Comparison of ENCODE assay signal across 26 cellular contexts in the genomic region with DNA sequence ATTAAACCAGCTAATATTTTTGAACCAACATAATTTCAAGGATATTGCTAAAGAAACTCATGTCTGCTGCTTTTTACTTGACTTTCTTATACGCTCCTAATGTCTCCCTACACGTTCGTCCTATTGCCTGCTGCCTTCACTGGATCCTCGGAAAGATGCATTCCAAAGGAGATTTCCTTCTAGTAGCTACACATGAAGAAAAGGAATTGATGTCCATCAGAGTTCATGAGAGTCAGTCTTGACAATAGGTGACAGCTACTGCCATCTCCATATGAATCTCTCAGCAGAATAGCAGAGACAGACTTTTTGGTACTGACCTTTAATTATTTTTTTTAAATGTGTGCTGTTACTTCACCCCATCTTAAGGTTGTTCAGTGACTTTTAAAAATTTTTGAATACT. TPM values are rescaled to one million over a fixed set of nuclear protein-coding genes. Genes with fewer than 3 reads are reported as not detected.
DNase-seq lines count a peak whose midpoint lies in the region; TF ChIP-seq lines count a peak whose summit lies in the region.
"Had no signal": no experiment of that assay in that cellular context is flagged by ENCODE, and none has a peak within 500 bp of the region (broad histone marks: within the 10 kb centered on the region; RNA-seq: fewer than 3 reads in every experiment).

No MANE protein-coding gene starts in this region.

- H3K27me3 Mint-ChIP-seq in neural progenitor cell (ENCODE audit: insufficient read depth, low read depth), result peaks cover 6% of the 10 kb centered on the region
- H3K27me3 Mint-ChIP-seq in activated T-helper 1 cell treated with anti-CD3 and anti-CD28 coated beads, Interleukin-12 subunit alpha, Interleukin-12 subunit beta, Interleukin-2, Interleukin-4 antibody, amounts not matched to agents 30 ng/mL and 10 ng/mL and 1 ng/mL, durations not matched to agents 14 hours and 24 hours and 36 hours (ENCODE audit: insufficient read depth), result peaks cover 2% of the 10 kb centered on the region
- H3K27me3 Mint-ChIP-seq: CD4-positive, alpha-beta memory T cell had no signal

- peaks cover 8% of the 10 kb centered on the region for H3K9me3 Mint-ChIP-seq in neural progenitor cell
- H3K9me3 Mint-ChIP-seq in activated T-helper 1 cell treated with anti-CD3 and anti-CD28 coated beads, Interleukin-12 subunit alpha, Interleukin-12 subunit beta, Interleukin-2, Interleukin-4 antibody, amounts not matched to agents 30 ng/mL and 10 ng/mL and 1 ng/mL, durations not matched to agents 14 hours and 24 hours and 36 hours, result no peaks in the 10 kb centered on the region

- no peaks in the 10 kb centered on the region for H3K27me3 ChIP-seq in HAP-1 (ENCODE audit: low read depth)
- H3K27me3 ChIP-seq in neural progenitor cell, result no peaks in the 10 kb centered on the region
- no peaks in the 10 kb centered on the region for H3K27me3 ChIP-seq in parathyroid adenoma (ENCODE audit: control insufficient read depth, insufficient read depth, low read length)
- peaks cover 11% of the 10 kb centered on the region for H3K27me3 ChIP-seq in brain microvascular endothelial cell (replicated peaks)
- H3K27me3 ChIP-seq: BLaER1 treated with 17β-estradiol and CSF1 and Interleukin-3, amounts not matched to agents 10 nM and 100 nM had no signal

- no peak overlapping the region for H3K27ac ChIP-seq in neural progenitor cell
- no peak overlapping the region for H3K27ac ChIP-seq in parathyroid adenoma
- H3K27ac ChIP-seq in brain microvascular endothelial cell, result no peak overlapping the region
- H3K27ac ChIP-seq: 22Rv1; A549; BLaER1 treated with 17β-estradiol and CSF1 and Interleukin-3, amounts not matched to agents 10 nM and 100 nM had no signal

- H3K79me2 ChIP-seq in neural progenitor cell (ENCODE audit: low read depth), result no peaks in the 10 kb centered on the region
- H3K79me2 ChIP-seq in parathyroid adenoma, result no peaks in the 10 kb centered on the region

- no peaks in the 10 kb centered on the region for H3K36me3 Mint-ChIP-seq in neural progenitor cell
- H3K36me3 Mint-ChIP-seq in activated T-helper 1 cell treated with anti-CD3 and anti-CD28 coated beads, Interleukin-12 subunit alpha, Interleukin-12 subunit beta, Interleukin-2, Interleukin-4 antibody, amounts not matched to agents 30 ng/mL and 10 ng/mL and 1 ng/mL, durations not matched to agents 14 hours and 24 hours and 36 hours (ENCODE audit: low read depth), result no peaks in the 10 kb centered on the region
- H3K36me3 Mint-ChIP-seq: CD14-positive monocyte; CD4-positive, alpha-beta memory T cell; CD4-positive, CD25-positive, alpha-beta regulatory T cell; CD8-positive, alpha-beta memory T cell had no signal

- no peak for TF ChIP-seq CTCF in neural progenitor cell (IDR thresholded peaks at IDR 0.05)
- no peak for TF ChIP-seq CTCF in parathyroid adenoma (IDR thresholded peaks at IDR 0.05)
- no peak for TF ChIP-seq CTCF in brain microvascular endothelial cell (IDR thresholded peaks at IDR 0.05; ENCODE audit: low read depth, low read length, missing control alignments)

- H3K4me3 ChIP-seq in HAP-1 (no peak overlapping the region), neural progenitor cell (no peak overlapping the region), parathyroid adenoma (ENCODE audit: low read depth, low read length) (no peak overlapping the region), brain microvascular endothelial cell (ENCODE audit: low read depth, low read length) (no peak overlapping the region)
- H3K4me3 ChIP-seq: A549; BLaER1 treated with 17β-estradiol and CSF1 and Interleukin-3, amounts not matched to agents 10 nM and 100 nM; GM12878 had no signal

- H3K4me1 Mint-ChIP-seq in neural progenitor cell, result peaks cover 11% of the 10 kb centered on the region
- H3K4me1 Mint-ChIP-seq in activated T-helper 1 cell treated with anti-CD3 and anti-CD28 coated beads, Interleukin-12 subunit alpha, Interleukin-12 subunit beta, Interleukin-2, Interleukin-4 antibody, amounts not matched to agents 30 ng/mL and 10 ng/mL and 1 ng/mL, durations not matched to agents 14 hours and 24 hours and 36 hours (ENCODE audit: low read depth), result no peaks in the 10 kb centered on the region
- H3K4me1 Mint-ChIP-seq: B cell; CD14-positive monocyte; CD4-positive, CD25-positive, alpha-beta regulatory T cell; CD8-positive, alpha-beta memory T cell had no signal

- H2AFZ ChIP-seq in neural progenitor cell (replicated peaks) (no peak overlapping the region), parathyroid adenoma (peak overlapping the region; percentile 34)

- H3K27ac Mint-ChIP-seq in neural progenitor cell, result no peak overlapping the region
- H3K27ac Mint-ChIP-seq in activated T-helper 1 cell treated with anti-CD3 and anti-CD28 coated beads, Interleukin-12 subunit alpha, Interleukin-12 subunit beta, Interleukin-2, Interleukin-4 antibody, amounts not matched to agents 30 ng/mL and 10 ng/mL and 1 ng/mL, durations not matched to agents 14 hours and 24 hours and 36 hours, result no peak overlapping the region
- H3K27ac Mint-ChIP-seq: B cell; CD14-positive monocyte; CD4-positive, alpha-beta memory T cell; CD4-positive, CD25-positive, alpha-beta regulatory T cell; CD8-positive, alpha-beta memory T cell had no signal

- no peak overlapping the region for H3K9ac ChIP-seq in neural progenitor cell
- H3K9ac ChIP-seq in parathyroid adenoma, result no peak overlapping the region
- H3K9ac ChIP-seq: BLaER1 treated with 17β-estradiol and CSF1 and Interleukin-3, amounts not matched to agents 10 nM and 100 nM had no signal

- no peaks in the 10 kb centered on the region for H3K9me3 ChIP-seq in HAP-1
- H3K9me3 ChIP-seq in neural progenitor cell (ENCODE audit: low read depth), result no peaks in the 10 kb centered on the region
- H3K9me3 ChIP-seq in parathyroid adenoma (ENCODE audit: control insufficient read depth, low read length), result no peaks in the 10 kb centered on the region
- H3K9me3 ChIP-seq: A549; BLaER1 treated with 17β-estradiol and CSF1 and Interleukin-3, amounts not matched to agents 10 nM and 100 nM had no signal

- H3F3A ChIP-seq in neural progenitor cell (ENCODE audit: low read depth), result no peaks in the 10 kb centered on the region

- in situ Hi-C loops in HAP-1 (cut with MboI; ENCODE audit: low sequenced_read_pairs) (no loop called here), brain microvascular endothelial cell (cut with HindIII; ENCODE audit: low pct_ligation_motif_present, low sequenced_read_pairs) (no loop called here)

- DNase-seq in HAP-1 (ENCODE audit: low spot score in 2 of 2) (peak; percentile 14 to 62), neural progenitor cell (ENCODE audit: low spot score) (peak; percentile 55), superior temporal gyrus (ENCODE audit: extremely low spot score) (peak; percentile 3), NCI-H2196 treated with DMSO at 0.1 percent for 48 hours (lab: John Stamatoyannopoulos, UW; ENCODE audit: unreplicated experiment) (no peak), brain microvascular endothelial cell (no peak)
- no peak for DNase-seq in activated T-helper 1 cell treated with anti-CD3 and anti-CD28 coated beads, Interleukin-12 subunit alpha, Interleukin-12 subunit beta, Interleukin-2, Interleukin-4 antibody, amounts not matched to agents 30 ng/mL and 10 ng/mL and 1 ng/mL, durations not matched to agents 14 hours and 24 hours and 36 hours (ENCODE audit: low spot score)
- DNase-seq: AML-193; CD4-positive, alpha-beta memory T cell; CD4-positive, CD25-positive, alpha-beta regulatory T cell; CD8-positive, alpha-beta memory T cell; COR-L47; DMS 273 treated with DMSO at 0.1 percent for 48 hours; DMS153; DMS53; DMS79; DND-41; EL; GDM1 had no signal

- intact Hi-C loops in activated T-helper 1 cell treated with anti-CD3 and anti-CD28 coated beads, Interleukin-12 subunit alpha, Interleukin-12 subunit beta, Interleukin-2, Interleukin-4 antibody, amounts not matched to agents 30 ng/mL and 10 ng/mL and 1 ng/mL, durations not matched to agents 14 hours and 24 hours and 36 hours (cut with micrococcal nuclease), result no loop called here

- no peak overlapping the region for H3K4me3 Mint-ChIP-seq in neural progenitor cell
- no peak overlapping the region for H3K4me3 Mint-ChIP-seq in activated T-helper 1 cell treated with anti-CD3 and anti-CD28 coated beads, Interleukin-12 subunit alpha, Interleukin-12 subunit beta, Interleukin-2, Interleukin-4 antibody, amounts not matched to agents 30 ng/mL and 10 ng/mL and 1 ng/mL, durations not matched to agents 14 hours and 24 hours and 36 hours
- H3K4me3 Mint-ChIP-seq: B cell; CD14-positive monocyte; CD4-positive, alpha-beta memory T cell; CD4-positive, CD25-positive, alpha-beta regulatory T cell; CD8-positive, alpha-beta memory T cell had no signal

- peaks cover 10% of the 10 kb centered on the region for H3K4me1 ChIP-seq in HAP-1
- H3K4me1 ChIP-seq in neural progenitor cell, result peaks cover 7% of the 10 kb centered on the region
- no peaks in the 10 kb centered on the region for H3K4me1 ChIP-seq in parathyroid adenoma
- H3K4me1 ChIP-seq: A549 had no signal

- H4K20me1 ChIP-seq in neural progenitor cell (ENCODE audit: low read depth), result no peaks in the 10 kb centered on the region
- H4K20me1 ChIP-seq: BLaER1 treated with 17β-estradiol and CSF1 and Interleukin-3, amounts not matched to agents 10 nM and 100 nM had no signal

- H3K36me3 ChIP-seq in HAP-1 (replicated peaks) (no peaks in the 10 kb centered on the region), neural progenitor cell (no peaks in the 10 kb centered on the region), parathyroid adenoma (ENCODE audit: control insufficient read depth, insufficient read depth, low read length) (no peaks in the 10 kb centered on the region), brain microvascular endothelial cell (replicated peaks) (no peaks in the 10 kb centered on the region)
- H3K36me3 ChIP-seq: BLaER1 treated with 17β-estradiol and CSF1 and Interleukin-3, amounts not matched to agents 10 nM and 100 nM had no signal

- H3K4me2 ChIP-seq in neural progenitor cell, result peak overlapping the region; percentile 9
- no peak overlapping the region for H3K4me2 ChIP-seq in parathyroid adenoma (ENCODE audit: low read length)
- H3K4me2 ChIP-seq: A549; BLaER1 treated with 17β-estradiol and CSF1 and Interleukin-3, amounts not matched to agents 10 nM and 100 nM had no signal

RNA-seq across cellular contexts. Expression of a gene that starts 24.2 kb away (rescaled TPM):
- 18.7 and 36.9 TPM in 2 replicates for total RNA-seq in neural progenitor cell (ENCODE audit: low replicate concordance)
- not detected in 2 replicates for total RNA-seq in activated T-helper 1 cell treated with anti-CD3 and anti-CD28 coated beads, Interleukin-12 subunit alpha, Interleukin-12 subunit beta, Interleukin-2, Interleukin-4 antibody, amounts not matched to agents 30 ng/mL and 10 ng/mL and 1 ng/mL, durations not matched to agents 14 hours and 24 hours and 36 hours
- total RNA-seq: A172; B cell; CD4-positive, alpha-beta memory T cell; CD4-positive, CD25-positive, alpha-beta regulatory T cell; CD8-positive, alpha-beta memory T cell; GM12878 had no signal

Comparison
In these comparisons a context has a peak if more than half of its experiments do, and no peak if none do; other contexts are left out.
1. DNase-seq: peak in HAP-1 (2 of 2), neural progenitor cell (single experiment) and superior temporal gyrus (single experiment); none in NCI-H2196 treated with DMSO at 0.1 percent for 48 hours (single experiment), brain microvascular endothelial cell (single experiment) and activated T-helper 1 cell treated with anti-CD3 and anti-CD28 coated beads, Interleukin-12 subunit alpha, Interleukin-12 subunit beta, Interleukin-2, Interleukin-4 antibody, amounts not matched to agents 30 ng/mL and 10 ng/mL and 1 ng/mL, durations not matched to agents 14 hours and 24 hours and 36 hours (single experiment).
2. RNA of a gene that starts 24.2 kb away (total RNA-seq): 18.7 to 36.9 TPM in neural progenitor cell; not detected in activated T-helper 1 cell treated with anti-CD3 and anti-CD28 coated beads, Interleukin-12 subunit alpha, Interleukin-12 subunit beta, Interleukin-2, Interleukin-4 antibody, amounts not matched to agents 30 ng/mL and 10 ng/mL and 1 ng/mL, durations not matched to agents 14 hours and 24 hours and 36 hours; every median in the first group is over 10 times any median in the second.